ENCODE assay signal across 10 cellular contexts in the genomic region with DNA sequence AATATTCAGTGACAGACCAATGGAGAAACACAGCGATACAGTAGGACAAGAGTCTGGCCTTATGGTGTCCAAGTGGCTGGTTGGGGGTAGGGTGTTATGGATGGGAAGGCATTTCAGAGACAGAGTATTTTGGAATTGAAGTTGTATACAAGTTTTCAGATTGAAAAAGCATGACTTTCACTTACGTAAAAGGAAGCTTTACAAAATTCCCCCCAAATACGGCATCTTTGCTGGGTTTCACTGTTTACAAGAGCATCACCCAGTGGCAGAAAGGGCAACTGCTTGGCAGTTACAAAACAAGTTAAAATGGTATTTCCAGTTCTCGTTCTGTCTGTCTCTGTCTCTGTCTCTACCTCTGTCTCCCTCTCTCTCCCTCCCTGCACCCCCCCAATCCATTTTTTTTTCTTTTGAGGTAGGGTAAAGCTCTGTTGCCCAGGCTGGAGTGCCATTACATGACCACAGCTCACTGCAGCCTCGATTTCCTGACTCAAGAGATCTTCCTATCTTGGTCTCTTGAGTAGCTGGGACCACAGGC.
DNase-seq lines count a peak whose midpoint lies in the region; ATAC-seq, FAIRE-seq and TF ChIP-seq lines count a peak whose summit lies in the region.
"Had no signal": no experiment of that assay in that cellular context is flagged by ENCODE, and none has a peak within 500 bp of the region (broad histone marks: within the 10 kb centered on the region; RNA-seq: fewer than 3 reads in every experiment).

No MANE protein-coding gene starts in this region.

- H2AK5ac ChIP-seq in mesenchymal stem cell (ENCODE audit: low read length, severe bottlenecking), result no peak overlapping the region

- peaks cover 0 to 32% of the 10 kb centered on the region in 2 experiments for H3K27me3 ChIP-seq in mesenchymal stem cell (ENCODE audit: control insufficient read depth in 1 of 2, insufficient read depth in 1 of 2, low read length in 2 of 2)
- H3K27me3 ChIP-seq: SJCRH30 had no signal

- peak; percentile 71 for FAIRE-seq in GM12892 (lab: Jason Lieb, UNC)

- no peak overlapping the region for H3K4me3 Mint-ChIP-seq in naive thymus-derived CD8-positive, alpha-beta T cell

- no peaks in the 10 kb centered on the region for H3K36me3 Mint-ChIP-seq in naive thymus-derived CD8-positive, alpha-beta T cell

- H4K8ac ChIP-seq in mesenchymal stem cell (ENCODE audit: low read length), result no peak overlapping the region

- H3K9me3 Mint-ChIP-seq in naive thymus-derived CD8-positive, alpha-beta T cell, result no peaks in the 10 kb centered on the region

- H2BK120ac ChIP-seq in mesenchymal stem cell (ENCODE audit: low read depth, low read length), result no peak overlapping the region

- peak; percentile 27 for DNase-seq in AG08396 (ENCODE audit: low spot score)
- DNase-seq in GM12892 (ENCODE audit: insufficient read length), result no peak
- peak; percentile 21 for DNase-seq in NCI-H2171 treated with DMSO at 0.1 percent for 48 hours (lab: John Stamatoyannopoulos, UW)
- peak; percentile 59 for DNase-seq in astrocyte of the hippocampus (ENCODE audit: low read depth, low spot score)
- peak; percentile 15 for DNase-seq in mesenchymal stem cell
- DNase-seq in naive thymus-derived CD8-positive, alpha-beta T cell, result no peak
- DNase-seq in NCI-H1092 treated with DMSO at 0.1 percent for 48 hours (lab: John Stamatoyannopoulos, UW), result no peak

- H3K79me1 ChIP-seq in mesenchymal stem cell (replicated peaks; ENCODE audit: low read length, poor library complexity, severe bottlenecking), result peaks cover 18% of the 10 kb centered on the region

- no peak overlapping the region for H3K4ac ChIP-seq in mesenchymal stem cell (ENCODE audit: low read depth in 1 of 2, low read length in 2 of 2)

- H3K27ac ChIP-seq in mesenchymal stem cell (ENCODE audit: low read length, poor library complexity, severe bottlenecking), result no peak overlapping the region
- H3K27ac ChIP-seq: neutrophil, SJCRH30 had no signal

- H3K27me3 Mint-ChIP-seq in naive thymus-derived CD8-positive, alpha-beta T cell, result peaks cover 3 to 26% (median 17%) of the 10 kb centered on the region in 5 donors

- H3K27ac Mint-ChIP-seq in naive thymus-derived CD8-positive, alpha-beta T cell, result peak overlapping the region in 1 of 10 donors; percentile 34

- TF ChIP-seq POLR2A in GM12892 (IDR thresholded peaks at IDR 0.05; ENCODE audit: low read depth, low read length), result no peak

- H3K14ac ChIP-seq in mesenchymal stem cell (ENCODE audit: low read length in 2 of 2), result no peak overlapping the region

- no peak overlapping the region for H3K18ac ChIP-seq in mesenchymal stem cell (ENCODE audit: low read depth in 1 of 2, low read length in 2 of 2)

- peak overlapping the region in 1 of 2 experiments; percentile 56 for H3K4me3 ChIP-seq in mesenchymal stem cell (ENCODE audit: insufficient read depth in 1 of 2, low read depth in 1 of 2, low read length in 2 of 2)
- H3K4me3 ChIP-seq: SJCRH30 had no signal

- H4K91ac ChIP-seq in mesenchymal stem cell (ENCODE audit: low read length), result no peak overlapping the region

- no peak overlapping the region for H2BK15ac ChIP-seq in mesenchymal stem cell (ENCODE audit: low read depth, poor library complexity, severe bottlenecking)

- POLR2A ChIA-PET in naive thymus-derived CD8-positive, alpha-beta T cell (lab: Charles Lee), result interaction anchor here (0.7 kb wide), 1 partner anchor 60 kb away, joined by 3 read pairs; no protein-coding TSS in a partner anchor

- no peak overlapping the region for H3K23ac ChIP-seq in mesenchymal stem cell (ENCODE audit: low read length in 2 of 2)

- 61% methylated on average over 5 of the region's 5 CpGs for WGBS in mesenchymal stem cell

- no peak overlapping the region for H3K4me2 ChIP-seq in mesenchymal stem cell (ENCODE audit: low read length, poor library complexity, severe bottlenecking)

- H3K9me3 ChIP-seq in mesenchymal stem cell (ENCODE audit: control insufficient read depth, low read length), result no peaks in the 10 kb centered on the region
- H3K9me3 ChIP-seq: neutrophil, SJCRH30 had no signal

- ATAC-seq in HG02610 (IDR thresholded peaks at IDR 0.05; ENCODE audit: unreplicated experiment), result peak; percentile 45
- no peak for ATAC-seq in naive thymus-derived CD8-positive, alpha-beta T cell

- H2BK5ac ChIP-seq in mesenchymal stem cell (ENCODE audit: low read depth, low read length, poor library complexity, severe bottlenecking), result no peak overlapping the region

- peak overlapping the region; percentile 68 for H3K9ac ChIP-seq in mesenchymal stem cell (ENCODE audit: low read length)

- H2AFZ ChIP-seq in mesenchymal stem cell (ENCODE audit: low read depth, low read length), result no peak overlapping the region

- H3K36me3 ChIP-seq in mesenchymal stem cell (ENCODE audit: control insufficient read depth in 1 of 2, insufficient read depth in 2 of 2, low read depth in 1 of 2, low read length in 2 of 2), result peaks cover 0 to 39% of the 10 kb centered on the region in 2 experiments
- H3K36me3 ChIP-seq: neutrophil, SJCRH30 had no signal

- peaks cover 3% of the 10 kb centered on the region for H3K4me1 ChIP-seq in mesenchymal stem cell (ENCODE audit: control insufficient read depth, insufficient read depth, low read depth, low read length)
- H3K4me1 ChIP-seq: SJCRH30 had no signal

- H2BK12ac ChIP-seq in mesenchymal stem cell (ENCODE audit: low read length in 2 of 2), result no peak overlapping the region

- peaks cover 0 to 4% (median 2%) of the 10 kb centered on the region in 4 donors for H3K4me1 Mint-ChIP-seq in naive thymus-derived CD8-positive, alpha-beta T cell

Comparison
In these comparisons a context has a peak if more than half of its experiments do, and no peak if none do; other contexts are left out.
1. DNase-seq: peak in AG08396 (single experiment), NCI-H2171 treated with DMSO at 0.1 percent for 48 hours (single experiment), astrocyte of the hippocampus (single experiment) and mesenchymal stem cell (single experiment); none in GM12892 (single experiment), naive thymus-derived CD8-positive, alpha-beta T cell (0 of 10) and NCI-H1092 treated with DMSO at 0.1 percent for 48 hours (single experiment).